ENCODE assay signal across 9 cellular contexts in the genomic region with DNA sequence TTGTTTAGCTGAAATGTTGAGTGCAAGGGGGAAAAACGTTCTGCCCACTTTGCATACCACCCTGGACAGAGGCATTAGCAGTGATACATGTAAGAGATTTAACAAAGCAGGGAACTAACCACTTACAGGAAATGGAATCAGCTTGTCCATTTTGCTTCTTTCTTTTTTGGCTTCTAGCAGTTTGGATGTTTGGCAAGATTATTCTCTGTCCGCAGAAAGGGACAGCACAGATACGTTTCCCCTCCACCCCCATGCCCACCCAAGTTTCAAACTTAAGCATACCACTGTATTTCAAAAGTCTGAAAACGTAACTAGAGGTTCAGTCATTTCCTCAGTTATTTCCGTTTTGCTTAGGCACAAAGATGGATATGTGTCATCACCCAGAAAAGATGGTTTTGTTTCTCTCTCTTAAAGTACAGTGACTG.
DNase-seq lines count a peak whose midpoint lies in the region; ATAC-seq and TF ChIP-seq lines count a peak whose summit lies in the region.
"Had no signal": no experiment of that assay in that cellular context is flagged by ENCODE, and none has a peak within 500 bp of the region (broad histone marks: within the 10 kb centered on the region; RNA-seq: fewer than 3 reads in every experiment).

No MANE protein-coding gene starts in this region.

- peak overlapping the region in 1 of 2 donors; percentile 1 for H3K4me3 ChIP-seq in cardiac fibroblast (replicated peaks in 1 of 2; ENCODE audit: low read depth in 2 of 2, low read length in 2 of 2)
- no peak overlapping the region for H3K4me3 ChIP-seq in esophagus squamous epithelium

- in situ Hi-C loops in GM13977 (cut with MboI; ENCODE audit: low pct_unique_long_range_greater_than_20kb, low sequenced_read_pairs, unreplicated experiment), result no loop called here

- TF ChIP-seq CTCF in GM13977 (IDR thresholded peaks at IDR 0.05; ENCODE audit: extremely low read depth, insufficient read depth, missing control alignments) (no peak), cardiac fibroblast (IDR thresholded peaks at IDR 0.05; ENCODE audit: low read depth, low read length) (no peak), esophagus squamous epithelium (IDR thresholded peaks at IDR 0.05) (no peak)

- intact Hi-C loops in esophagus squamous epithelium (cut with DNase I), result no loop called here

- H3K36me3 ChIP-seq in esophagus squamous epithelium, result peaks cover 0 to 30% (median 0%) of the 10 kb centered on the region in 3 donors

- H3K27ac ChIP-seq in esophagus squamous epithelium, result no peak overlapping the region
- H3K27ac ChIP-seq: HL-60 had no signal

- H3K27me3 ChIP-seq in esophagus squamous epithelium, result no peaks in the 10 kb centered on the region

- H3K4me1 ChIP-seq in esophagus squamous epithelium, result peaks cover 0 to 16% (median 9%) of the 10 kb centered on the region in 3 donors

- DNase-seq in GM13977 (ENCODE audit: low spot score), result peak; percentile 15
- DNase-seq in cardiac fibroblast (ENCODE audit: low read depth in 2 of 2), result peak; percentile 54 to 85
- DNase-seq in GF-D8 (lab: John Stamatoyannopoulos, UW), result no peak
- DNase-seq in NCI-H187 treated with DMSO at 0.1 percent for 48 hours (lab: John Stamatoyannopoulos, UW), result no peak
- DNase-seq in esophagus squamous epithelium (lab: John Stamatoyannopoulos, UW), result no peak
- no peak for DNase-seq in NCI-H69 (lab: John Stamatoyannopoulos, UW)

- H3K9me3 ChIP-seq in esophagus squamous epithelium, result no peaks in the 10 kb centered on the region

- WGBS in esophagus squamous epithelium, 2 donors, result 55 to 65% methylated on average over 5 of the region's 5 CpGs

- peak; percentile 68 for ATAC-seq in GM21447 (IDR thresholded peaks at IDR 0.05; ENCODE audit: unreplicated experiment)
- peak; percentile 69 for ATAC-seq in HG03520 (IDR thresholded peaks at IDR 0.05; ENCODE audit: unreplicated experiment)

- TF ChIP-seq POLR2A in esophagus squamous epithelium (IDR thresholded peaks at IDR 0.05), result no peak

Comparison
In these comparisons a context has a peak if more than half of its experiments do, and no peak if none do; other contexts are left out.
1. DNase-seq: peak in GM13977 (single experiment) and cardiac fibroblast (2 of 2); none in GF-D8 (single experiment), NCI-H187 treated with DMSO at 0.1 percent for 48 hours (single experiment), esophagus squamous epithelium (single experiment) and NCI-H69 (single experiment).